10 cellular contexts compared by ENCODE assay signal in the genomic region with DNA sequence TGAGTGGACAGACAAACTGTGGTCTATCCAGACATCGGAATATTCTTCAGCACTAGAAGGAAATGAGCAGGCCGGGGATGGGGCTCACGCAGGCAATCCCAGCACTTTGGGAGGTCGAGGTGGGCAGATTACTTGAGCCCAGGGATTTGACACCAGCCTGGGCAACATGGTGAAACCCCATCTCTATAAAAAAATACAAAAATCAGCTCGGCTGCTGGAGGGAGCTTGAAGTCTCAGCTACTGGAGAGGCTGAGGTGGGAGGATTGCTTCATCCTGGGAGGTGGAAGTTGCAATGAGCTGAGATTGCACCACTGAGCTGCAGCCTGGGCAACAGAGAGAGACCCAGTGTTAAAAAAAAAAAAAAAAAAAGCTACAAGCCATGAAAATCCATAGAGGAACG. TPM values are rescaled to one million over a fixed set of nuclear protein-coding genes. Genes with fewer than 3 reads are reported as not detected.
DNase-seq lines count a peak whose midpoint lies in the region; ATAC-seq and TF ChIP-seq lines count a peak whose summit lies in the region.
"Had no signal": no experiment of that assay in that cellular context is flagged by ENCODE, and none has a peak within 500 bp of the region (broad histone marks: within the 10 kb centered on the region; RNA-seq: fewer than 3 reads in every experiment).

No MANE protein-coding gene starts in this region.

- H3K27ac Mint-ChIP-seq in activated naive CD4-positive, alpha-beta T cell treated with anti-CD3 and anti-CD28 coated beads for 36 hours = no peak overlapping the region
- peak overlapping the region; percentile 73 for H3K27ac Mint-ChIP-seq in activated T-helper 2 cell treated with anti-CD3 and anti-CD28 coated beads, Interferon-gamma antibody, Interleukin-2, Interleukin-4, amounts not matched to agents 10 μg/mL and 5 μg/mL and 100 μg/mL, durations not matched to agents 14 hours and 24 hours and 36 hours

- H3K4me3 ChIP-seq in suprapubic skin = no peak overlapping the region
- H3K4me3 ChIP-seq: mucosa of descending colon had no signal

- CTCF ChIA-PET in activated naive CD4-positive, alpha-beta T cell treated with anti-CD3 and anti-CD28 coated beads for 36 hours (lab: Charles Lee) = no interaction called here

- peak; percentile 50 to 77 for ATAC-seq in left cardiac atrium

- peak overlapping the region; percentile 51 for H3K27ac ChIP-seq in suprapubic skin

- no peak for TF ChIP-seq CTCF in suprapubic skin (IDR thresholded peaks at IDR 0.05)

- intact Hi-C loops in activated naive CD4-positive, alpha-beta T cell treated with anti-CD3 and anti-CD28 coated beads for 36 hours (cut with micrococcal nuclease) = no loop called here
- intact Hi-C loops in activated T-helper 2 cell treated with anti-CD3 and anti-CD28 coated beads, Interferon-gamma antibody, Interleukin-2, Interleukin-4, amounts not matched to agents 10 μg/mL and 5 μg/mL and 100 μg/mL, durations not matched to agents 14 hours and 24 hours and 36 hours (cut with micrococcal nuclease) = no loop called here
- intact Hi-C loops in left cardiac atrium (cut with DNase I) = no loop called here

- no peaks in the 10 kb centered on the region for H3K9me3 Mint-ChIP-seq in activated naive CD4-positive, alpha-beta T cell treated with anti-CD3 and anti-CD28 coated beads for 36 hours
- no peaks in the 10 kb centered on the region for H3K9me3 Mint-ChIP-seq in activated T-helper 2 cell treated with anti-CD3 and anti-CD28 coated beads, Interferon-gamma antibody, Interleukin-2, Interleukin-4, amounts not matched to agents 10 μg/mL and 5 μg/mL and 100 μg/mL, durations not matched to agents 14 hours and 24 hours and 36 hours

- peak; percentile 2 for DNase-seq in activated naive CD4-positive, alpha-beta T cell treated with anti-CD3 and anti-CD28 coated beads for 36 hours
- no peak for DNase-seq in activated naive CD4-positive, alpha-beta T cell treated with anti-CD3 and anti-CD28 coated beads, Interleukin-2, amount 50 U/mL, for 16 hours
- no peak for DNase-seq in activated T-helper 2 cell treated with anti-CD3 and anti-CD28 coated beads, Interferon-gamma antibody, Interleukin-2, Interleukin-4, amounts not matched to agents 10 μg/mL and 5 μg/mL and 100 μg/mL, durations not matched to agents 14 hours and 24 hours and 36 hours (ENCODE audit: low spot score)
- DNase-seq in left cardiac atrium (no peak), suprapubic skin (ENCODE audit: low spot score in 2 of 2) (peak; percentile 61 to 76), HT-29 (ENCODE audit: low spot score) (no peak), activated gamma-delta T cell (lab: John Stamatoyannopoulos, UW) (no peak), NCI-H2029 treated with DMSO at 0.1 percent for 48 hours (lab: John Stamatoyannopoulos, UW) (no peak)
- DNase-seq: NCI-H1436 treated with DMSO at 0.1 percent for 48 hours had no signal

- H3K27me3 ChIP-seq in suprapubic skin = no peaks in the 10 kb centered on the region

- H3K36me3 ChIP-seq in suprapubic skin = no peaks in the 10 kb centered on the region

- H3K9me3 ChIP-seq in suprapubic skin = no peaks in the 10 kb centered on the region
- H3K9me3 ChIP-seq: mucosa of descending colon had no signal

- peaks cover 14% of the 10 kb centered on the region for H3K4me1 Mint-ChIP-seq in activated naive CD4-positive, alpha-beta T cell treated with anti-CD3 and anti-CD28 coated beads for 36 hours (ENCODE audit: low read depth)
- H3K4me1 Mint-ChIP-seq in activated T-helper 2 cell treated with anti-CD3 and anti-CD28 coated beads, Interferon-gamma antibody, Interleukin-2, Interleukin-4, amounts not matched to agents 10 μg/mL and 5 μg/mL and 100 μg/mL, durations not matched to agents 14 hours and 24 hours and 36 hours (ENCODE audit: low read depth) = peaks cover 16% of the 10 kb centered on the region

- no peak overlapping the region for H3K4me3 Mint-ChIP-seq in activated naive CD4-positive, alpha-beta T cell treated with anti-CD3 and anti-CD28 coated beads for 36 hours
- H3K4me3 Mint-ChIP-seq in activated T-helper 2 cell treated with anti-CD3 and anti-CD28 coated beads, Interferon-gamma antibody, Interleukin-2, Interleukin-4, amounts not matched to agents 10 μg/mL and 5 μg/mL and 100 μg/mL, durations not matched to agents 14 hours and 24 hours and 36 hours (ENCODE audit: low read depth) = no peak overlapping the region

- TF ChIP-seq EP300 in suprapubic skin (IDR thresholded peaks at IDR 0.05) = no peak

- H3K4me1 ChIP-seq in suprapubic skin = peaks cover 44% of the 10 kb centered on the region

- WGBS in suprapubic skin = 82% methylated on average over 6 of the region's 6 CpGs

- H3K27me3 Mint-ChIP-seq in activated naive CD4-positive, alpha-beta T cell treated with anti-CD3 and anti-CD28 coated beads for 36 hours (ENCODE audit: low read depth) = no peaks in the 10 kb centered on the region
- H3K27me3 Mint-ChIP-seq in activated T-helper 2 cell treated with anti-CD3 and anti-CD28 coated beads, Interferon-gamma antibody, Interleukin-2, Interleukin-4, amounts not matched to agents 10 μg/mL and 5 μg/mL and 100 μg/mL, durations not matched to agents 14 hours and 24 hours and 36 hours (ENCODE audit: low read depth) = no peaks in the 10 kb centered on the region

- no peaks in the 10 kb centered on the region for H3K36me3 Mint-ChIP-seq in activated naive CD4-positive, alpha-beta T cell treated with anti-CD3 and anti-CD28 coated beads for 36 hours (ENCODE audit: low read depth)
- H3K36me3 Mint-ChIP-seq in activated T-helper 2 cell treated with anti-CD3 and anti-CD28 coated beads, Interferon-gamma antibody, Interleukin-2, Interleukin-4, amounts not matched to agents 10 μg/mL and 5 μg/mL and 100 μg/mL, durations not matched to agents 14 hours and 24 hours and 36 hours (ENCODE audit: low read depth) = no peaks in the 10 kb centered on the region

- no peak for TF ChIP-seq POLR2A in suprapubic skin (IDR thresholded peaks at IDR 0.05)

RNA-seq across cellular contexts. Expression of a gene that starts 8.0 kb away (rescaled TPM):
- 10 to 100 TPM; 30.1 to 34.5 TPM for total RNA-seq in activated naive CD4-positive, alpha-beta T cell treated with anti-CD3 and anti-CD28 coated beads for 36 hours
- total RNA-seq in activated T-helper 2 cell treated with anti-CD3 and anti-CD28 coated beads, Interferon-gamma antibody, Interleukin-2, Interleukin-4, amounts not matched to agents 10 μg/mL and 5 μg/mL and 100 μg/mL, durations not matched to agents 14 hours and 24 hours and 36 hours = 73.5 and 76.3 TPM in 2 replicates
- total RNA-seq in left cardiac atrium (100 to 1,000 TPM; 635 to 667 TPM), suprapubic skin (100 to 1,000 TPM; 319 to 596 (median 469) TPM)
- total RNA-seq in HT-29 (2014; rRNA removed; shearing (Covaris generic)) = 1,063 and 1,119 TPM in 2 replicates

RNA-seq across cellular contexts. Expression of a gene that starts 21.3 kb away (rescaled TPM):
- under 1 TPM; 0.22 to 0.31 TPM for total RNA-seq in activated naive CD4-positive, alpha-beta T cell treated with anti-CD3 and anti-CD28 coated beads for 36 hours
- total RNA-seq in activated T-helper 2 cell treated with anti-CD3 and anti-CD28 coated beads, Interferon-gamma antibody, Interleukin-2, Interleukin-4, amounts not matched to agents 10 μg/mL and 5 μg/mL and 100 μg/mL, durations not matched to agents 14 hours and 24 hours and 36 hours = 0.14 and 0.34 TPM in 2 replicates
- total RNA-seq in left cardiac atrium (under 1 TPM; 0.27 to 0.76 TPM), suprapubic skin (1 to 10 TPM; 2.6 to 7.6 (median 6.9) TPM)
- total RNA-seq in HT-29 (2014; rRNA removed; shearing (Covaris generic)) = 2.8 and 4.1 TPM in 2 replicates

Comparison
In these comparisons a context has a peak if more than half of its experiments do, and no peak if none do; other contexts are left out.
1. DNase-seq: peak in activated naive CD4-positive, alpha-beta T cell treated with anti-CD3 and anti-CD28 coated beads for 36 hours (single experiment) and suprapubic skin (2 of 2); none in activated naive CD4-positive, alpha-beta T cell treated with anti-CD3 and anti-CD28 coated beads, Interleukin-2, amount 50 U/mL, for 16 hours (single experiment), activated T-helper 2 cell treated with anti-CD3 and anti-CD28 coated beads, Interferon-gamma antibody, Interleukin-2, Interleukin-4, amounts not matched to agents 10 μg/mL and 5 μg/mL and 100 μg/mL, durations not matched to agents 14 hours and 24 hours and 36 hours (single experiment), left cardiac atrium (single experiment), HT-29 (single experiment), activated gamma-delta T cell (single experiment) and NCI-H2029 treated with DMSO at 0.1 percent for 48 hours (single experiment).